Comparison of ENCODE assay signal across 9 cellular contexts in genomic region chrX:129115104-129115503, GRCh38.
DNase-seq lines count a peak whose midpoint lies in the region; ATAC-seq and TF ChIP-seq lines count a peak whose summit lies in the region.
"Had no signal": no experiment of that assay in that cellular context is flagged by ENCODE, and none has a peak within 500 bp of the region (broad histone marks: within the 10 kb centered on the region; RNA-seq: fewer than 3 reads in every experiment).

No MANE protein-coding gene starts in this region.

- no peak overlapping the region for H3K4me3 Mint-ChIP-seq in CD4-positive, alpha-beta memory T cell
- H3K4me3 Mint-ChIP-seq: central memory CD8-positive, alpha-beta T cell had no signal

- H3K36me3 ChIP-seq in cardiac muscle cell: no peaks in the 10 kb centered on the region
- H3K36me3 ChIP-seq in testis (ENCODE audit: low read depth, missing control alignments): no peaks in the 10 kb centered on the region
- no peaks in the 10 kb centered on the region for H3K36me3 ChIP-seq in CD4-positive, alpha-beta memory T cell (ENCODE audit: insufficient read depth, low read length)

- TF ChIP-seq CTCF in cardiac muscle cell (IDR thresholded peaks at IDR 0.05; ENCODE audit: low read depth, low read length) (no peak), testis (IDR thresholded peaks at IDR 0.05) (peak in 1 of 3 experiments; percentile 11)

- no peaks in the 10 kb centered on the region for H3K27me3 Mint-ChIP-seq in CD4-positive, alpha-beta memory T cell
- H3K27me3 Mint-ChIP-seq: central memory CD8-positive, alpha-beta T cell had no signal

- intact Hi-C loops in cardiac septum (cut with DNase I) (no loop called here), testis (cut with DNase I; ENCODE audit: low total_unique reads) (no loop called here)
- intact Hi-C loops in CD4-positive, alpha-beta memory T cell (cut with micrococcal nuclease): no loop called here

- no peak overlapping the region for H3K27ac ChIP-seq in cardiac muscle cell
- no peak overlapping the region for H3K27ac ChIP-seq in testis
- no peak overlapping the region for H3K27ac ChIP-seq in CD4-positive, alpha-beta memory T cell (ENCODE audit: low read depth, low read length)

- H3K9me3 Mint-ChIP-seq in CD4-positive, alpha-beta memory T cell: no peaks in the 10 kb centered on the region
- H3K9me3 Mint-ChIP-seq: central memory CD8-positive, alpha-beta T cell had no signal

- POLR2A ChIA-PET in CD4-positive, alpha-beta memory T cell (lab: Charles Lee; ENCODE audit: partially characterized antibody): no interaction called here

- CTCF ChIA-PET in CD4-positive, alpha-beta memory T cell (lab: Charles Lee; ENCODE audit: partially characterized antibody): no interaction called here

- H3K27me3 ChIP-seq in cardiac muscle cell: no peaks in the 10 kb centered on the region
- H3K27me3 ChIP-seq in testis: no peaks in the 10 kb centered on the region
- H3K27me3 ChIP-seq in CD4-positive, alpha-beta memory T cell (ENCODE audit: insufficient read depth, low read length): no peaks in the 10 kb centered on the region

- H3K9me3 ChIP-seq in cardiac muscle cell (ENCODE audit: low read depth) (no peaks in the 10 kb centered on the region), testis (no peaks in the 10 kb centered on the region)
- H3K9me3 ChIP-seq in CD4-positive, alpha-beta memory T cell (ENCODE audit: control insufficient read depth in 1 of 2, low read length in 2 of 2): no peaks in the 10 kb centered on the region

- ATAC-seq in HG02623 (IDR thresholded peaks at IDR 0.05; ENCODE audit: unreplicated experiment): peak; percentile 53

- no peak overlapping the region for H3K4me3 ChIP-seq in cardiac muscle cell
- no peak overlapping the region for H3K4me3 ChIP-seq in testis
- no peak overlapping the region for H3K4me3 ChIP-seq in CD4-positive, alpha-beta memory T cell (ENCODE audit: low read length in 2 of 2)

- no peak for TF ChIP-seq POLR2A in testis (IDR thresholded peaks at IDR 0.05)

- no peaks in the 10 kb centered on the region for H3K4me1 Mint-ChIP-seq in CD4-positive, alpha-beta memory T cell
- H3K4me1 Mint-ChIP-seq: central memory CD8-positive, alpha-beta T cell had no signal

- DNase-seq in cardiac muscle cell (ENCODE audit: low read depth in 1 of 2, low spot score in 1 of 2): peak; percentile 6 to 81
- DNase-seq in cardiac septum (ENCODE audit: low spot score): no peak
- peak; percentile 30 for DNase-seq in NCI-H1694 treated with DMSO at 0.1 percent for 48 hours (lab: John Stamatoyannopoulos, UW)
- peak; percentile 10 for DNase-seq in cerebellar cortex (ENCODE audit: low spot score)
- peak; percentile 63 for DNase-seq in testis
- DNase-seq in ureter (ENCODE audit: low spot score): no peak
- no peak for DNase-seq in CD4-positive, alpha-beta memory T cell

- no peaks in the 10 kb centered on the region for H3K36me3 Mint-ChIP-seq in CD4-positive, alpha-beta memory T cell

- H3K27ac Mint-ChIP-seq in CD4-positive, alpha-beta memory T cell: no peak overlapping the region

- WGBS in testis, 2 donors: 62 to 67% methylated on average over 1 of the region's 1 CpG

- H3K4me1 ChIP-seq in cardiac muscle cell (ENCODE audit: low read depth) (peaks cover 14% of the 10 kb centered on the region), testis (no peaks in the 10 kb centered on the region)
- no peaks in the 10 kb centered on the region for H3K4me1 ChIP-seq in CD4-positive, alpha-beta memory T cell (ENCODE audit: insufficient read depth, low read length)

Comparison
In these comparisons a context has a peak if more than half of its experiments do, and no peak if none do; other contexts are left out.
1. DNase-seq: peak in cardiac muscle cell (2 of 2), NCI-H1694 treated with DMSO at 0.1 percent for 48 hours (single experiment), cerebellar cortex (single experiment) and testis (single experiment); none in cardiac septum (single experiment), ureter (single experiment) and CD4-positive, alpha-beta memory T cell (0 of 5).